In genomic region chr1:163410073-163410522, GRCh38 we compare ENCODE assay signal across 8 cellular contexts.
DNase-seq lines count a peak whose midpoint lies in the region; ATAC-seq, FAIRE-seq and TF ChIP-seq lines count a peak whose summit lies in the region.

No MANE protein-coding gene starts in this region.

- CTCF ChIA-PET in HEK293 (lab: Yijun Ruan, JAX) = interaction anchor here (0.5 to 2.1 kb wide), 7 partner anchors 13 to 1421 kb away, joined by 3 to 6 read pairs (median 3); no protein-coding TSS in a partner anchor
- CTCF ChIA-PET in activated CD8-positive, alpha-beta memory T cell treated with anti-CD3 and anti-CD28 coated beads, Interleukin-2, amount 10 ng/mL, durations not matched to agents 7 days and 5 days (lab: Charles Lee) = interaction anchor here (1.1 to 2.4 kb wide), 2 partner anchors 1377 to 1662 kb away, joined by 4 to 5 read pairs; no protein-coding TSS in a partner anchor

- TF ChIP-seq CTCF in D721Med (IDR thresholded peaks at IDR 0.05; ENCODE audit: insufficient read depth, missing control alignments) = peak; percentile 92
- peak; percentile 45; the same call in 1 of the 2 replicates for TF ChIP-seq CTCF in HEK293 (tag by site-specific recombination; IDR thresholded peaks at IDR 0.05)
- peak; percentile 13 to 58 (median 50) for TF ChIP-seq CTCF in gastrocnemius medialis (IDR thresholded peaks at IDR 0.05 in 4 of 5, conservative IDR thresholded peaks at IDR 0.05 in 1 of 5)

- H3K4me3 Mint-ChIP-seq in activated CD8-positive, alpha-beta memory T cell treated with anti-CD3 and anti-CD28 coated beads, Interleukin-2, amount 10 ng/mL, durations not matched to agents 7 days and 5 days = no peak overlapping the region

- H3K27ac Mint-ChIP-seq in activated CD8-positive, alpha-beta memory T cell treated with anti-CD3 and anti-CD28 coated beads, Interleukin-2, amount 10 ng/mL, durations not matched to agents 7 days and 5 days = no peak overlapping the region

- H3K4me3 ChIP-seq in HEK293 (ENCODE audit: low read depth, low read length) (no peak overlapping the region), gastrocnemius medialis (no peak overlapping the region)

- intact Hi-C loops in gastrocnemius medialis (cut with DNase I; ENCODE audit: low total_unique reads) = no loop called here
- intact Hi-C loops in posterior vena cava (cut with DNase I) = loop anchor here in 1 of 2 donors (10.0 kb wide), 1 partner anchor 1665 kb away; no protein-coding TSS in a partner anchor

- no peaks in the 10 kb centered on the region for H3K4me1 ChIP-seq in HEK293 (ENCODE audit: control insufficient read depth, insufficient read depth, low read length)
- H3K4me1 ChIP-seq in gastrocnemius medialis = no peaks in the 10 kb centered on the region

- no peaks in the 10 kb centered on the region for H3K4me1 Mint-ChIP-seq in activated CD8-positive, alpha-beta memory T cell treated with anti-CD3 and anti-CD28 coated beads, Interleukin-2, amount 10 ng/mL, durations not matched to agents 7 days and 5 days

- no peaks in the 10 kb centered on the region; the same call in 1 of the 2 replicates for H3K9me3 ChIP-seq in HEK293 (ENCODE audit: control insufficient read depth, insufficient read depth, low read depth, low read length)
- no peaks in the 10 kb centered on the region for H3K9me3 ChIP-seq in gastrocnemius medialis

- peaks cover 3% of the 10 kb centered on the region for H3K27me3 Mint-ChIP-seq in activated CD8-positive, alpha-beta memory T cell treated with anti-CD3 and anti-CD28 coated beads, Interleukin-2, amount 10 ng/mL, durations not matched to agents 7 days and 5 days

- POLR2A ChIA-PET in HEK293 (lab: Yijun Ruan, JAX) = no interaction called here

- DNase-seq in D721Med (ENCODE audit: insufficient read length, low spot score) (no peak), NCI-H345 (lab: John Stamatoyannopoulos, UW) (peak; percentile 83), hepatic stellate cell (ENCODE audit: low spot score) (peak; percentile 21), gastrocnemius medialis (no peak), GM19238 (ENCODE audit: insufficient read length, low spot score) (no peak), posterior vena cava (ENCODE audit: low spot score) (no peak)
- DNase-seq in activated CD8-positive, alpha-beta memory T cell treated with anti-CD3 and anti-CD28 coated beads, Interleukin-2, amount 10 ng/mL, durations not matched to agents 7 days and 5 days = peak; percentile 49

- H3K36me3 ChIP-seq in HEK293 (ENCODE audit: control insufficient read depth in 2 of 2, insufficient read depth in 1 of 2, low read length in 2 of 2) = no peaks in the 10 kb centered on the region
- no peaks in the 10 kb centered on the region for H3K36me3 ChIP-seq in gastrocnemius medialis

- no peaks in the 10 kb centered on the region for H3K27me3 ChIP-seq in gastrocnemius medialis

- H3K27ac ChIP-seq in HEK293 (ENCODE audit: extremely low read depth, low read depth, low read length) (no peak overlapping the region), gastrocnemius medialis (no peak overlapping the region)

- no peaks in the 10 kb centered on the region for H3K36me3 Mint-ChIP-seq in activated CD8-positive, alpha-beta memory T cell treated with anti-CD3 and anti-CD28 coated beads, Interleukin-2, amount 10 ng/mL, durations not matched to agents 7 days and 5 days

- in situ Hi-C loops in gastrocnemius medialis (cut with MboI; ENCODE audit: low sequenced_read_pairs in 4 of 4) = loop anchor here in 2 of 4 donors (25.0 kb wide), 1 partner anchor 1652 kb away; no protein-coding TSS in a partner anchor

- FAIRE-seq in D721Med (lab: Jason Lieb, UNC) = peak; percentile 99

- ATAC-seq in activated CD8-positive, alpha-beta memory T cell treated with anti-CD3 and anti-CD28 coated beads, Interleukin-2, amount 10 ng/mL, durations not matched to agents 7 days and 5 days = no peak
- ATAC-seq in gastrocnemius medialis = no peak

- TF ChIP-seq POLR2A in gastrocnemius medialis (IDR thresholded peaks at IDR 0.05) = no peak

- no peaks in the 10 kb centered on the region for H3K9me3 Mint-ChIP-seq in activated CD8-positive, alpha-beta memory T cell treated with anti-CD3 and anti-CD28 coated beads, Interleukin-2, amount 10 ng/mL, durations not matched to agents 7 days and 5 days (ENCODE audit: low read depth)

TF ChIP-seq in HEK293, 187 proteins besides CTCF, POLR2A, EP300 and RAD21 (continues in another document):
- TF ChIP-seq ZNF23 (tag by site-specific recombination; IDR thresholded peaks at IDR 0.05; ENCODE audit: borderline replicate concordance) (no peak), ZNF571 (tag by site-specific recombination; IDR thresholded peaks at IDR 0.05) (no peak), ZNF654 (tag by site-specific recombination; IDR thresholded peaks at IDR 0.05; ENCODE audit: low read depth) (peak; percentile 77), ZNF843 (tag by site-specific recombination; IDR thresholded peaks at IDR 0.05) (no peak), ZNF423 (tag by site-specific recombination; IDR thresholded peaks at IDR 0.05) (no peak), ZNF335 (tag by site-specific recombination; conservative IDR thresholded peaks at IDR 0.05) (no peak), ZNF837 (tag by site-specific recombination; IDR thresholded peaks at IDR 0.05) (no peak), ZNF670 (tag by site-specific recombination; IDR thresholded peaks at IDR 0.05; ENCODE audit: low read depth) (no peak), ZNF660 (tag by site-specific recombination; IDR thresholded peaks at IDR 0.05) (0 out of 2 replicates have a peak, but pooled peaks have one; percentile 27), SETDB1 (IDR thresholded peaks at IDR 0.05; ENCODE audit: insufficient read length, low read length) (no peak), ZNF785 (tag by site-specific recombination; IDR thresholded peaks at IDR 0.05) (no peak), ZNF692 (tag by site-specific recombination; IDR thresholded peaks at IDR 0.05) (0 out of 2 replicates have a peak, but pooled peaks have one; percentile 19), BCL11A (tag by site-specific recombination; IDR thresholded peaks at IDR 0.05; ENCODE audit: low read depth) (no peak), MYNN (tag by site-specific recombination; IDR thresholded peaks at IDR 0.05; ENCODE audit: borderline replicate concordance) (no peak), ZNF157 (tag by site-specific recombination; IDR thresholded peaks at IDR 0.05) (no peak), REST (tag by site-specific recombination; IDR thresholded peaks at IDR 0.05) (no peak), PBX3 (CRISPR knock-in tag; IDR thresholded peaks at IDR 0.05) (no peak), REPIN1 (tag by site-specific recombination; IDR thresholded peaks at IDR 0.05; ENCODE audit: low read depth) (no peak)

Comparison
In these comparisons a context has a peak if more than half of its experiments do, and no peak if none do; other contexts are left out.
1. DNase-seq: peak in NCI-H345 (single experiment), activated CD8-positive, alpha-beta memory T cell treated with anti-CD3 and anti-CD28 coated beads, Interleukin-2, amount 10 ng/mL, durations not matched to agents 7 days and 5 days (single experiment) and hepatic stellate cell (single experiment); none in D721Med (single experiment), gastrocnemius medialis (0 of 2), GM19238 (single experiment) and posterior vena cava (single experiment).
2. Peak in every context shown above with its lines, with median percentiles within 50 percentile points of each other: CTCF ChIP-seq.